11 cellular contexts compared by ENCODE assay signal in the genomic region with DNA sequence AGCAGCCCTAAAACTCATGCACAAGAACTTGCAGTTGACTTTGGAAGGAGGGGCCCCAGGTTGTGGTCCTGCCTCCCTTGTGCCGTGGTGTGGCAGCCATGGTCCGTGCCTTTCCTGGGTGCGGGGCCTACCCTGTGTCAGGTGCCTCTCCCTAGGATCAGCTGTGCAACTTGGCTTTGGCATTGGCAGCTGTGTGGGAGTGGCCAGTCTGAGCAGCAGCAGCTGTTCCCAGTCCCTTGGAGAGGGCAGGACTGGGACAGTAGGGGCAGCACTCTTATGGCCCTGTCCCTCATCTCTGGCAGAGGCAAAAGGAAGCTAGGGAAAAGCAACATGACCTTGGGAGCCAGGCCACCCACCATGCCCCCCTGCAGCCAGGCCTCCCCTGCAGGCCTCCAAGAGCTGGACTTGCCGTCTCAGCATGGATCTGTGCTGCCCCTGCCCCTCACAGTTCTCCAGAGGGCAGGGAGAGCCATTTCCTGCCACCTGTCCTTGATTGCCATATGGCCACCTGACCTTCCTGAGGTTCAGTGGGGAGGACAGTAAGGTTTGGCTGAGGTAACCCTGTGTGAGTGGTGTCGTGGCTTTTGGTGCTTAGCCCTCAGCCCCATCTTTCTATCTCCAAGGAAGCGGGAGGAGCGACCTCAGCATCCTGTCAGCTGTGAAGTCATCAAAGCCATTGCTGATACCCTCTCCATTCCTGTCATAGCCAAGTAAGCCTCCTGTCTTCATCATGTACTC. TPM values are rescaled to one million over a fixed set of nuclear protein-coding genes. Genes with fewer than 3 reads are reported as not detected.
A peak's percentile ranks its signal among the peaks of the same experiment; 100 is the strongest.
DNase-seq lines count a peak whose midpoint lies in the region; ATAC-seq and TF ChIP-seq lines count a peak whose summit lies in the region.
"Had no signal": no experiment of that assay in that cellular context is flagged by ENCODE, and none has a peak within 500 bp of the region (broad histone marks: within the 10 kb centered on the region; RNA-seq: fewer than 3 reads in every experiment).

No MANE protein-coding gene starts in this region.

- H3K9me3 Mint-ChIP-seq in activated CD4-positive, alpha-beta T cell treated with anti-CD3 and anti-CD28 coated beads for 36 hours (ENCODE audit: low read depth) = no peaks in the 10 kb centered on the region
- H3K9me3 Mint-ChIP-seq in mesothelial cell of epicardium = no peaks in the 10 kb centered on the region

- POLR2A ChIA-PET in activated CD4-positive, alpha-beta T cell treated with anti-CD3 and anti-CD28 coated beads for 36 hours (lab: Charles Lee) = no interaction called here

- intact Hi-C loops in activated CD4-positive, alpha-beta T cell treated with anti-CD3 and anti-CD28 coated beads for 36 hours (cut with DNase I, micrococcal nuclease) = loop anchor here in 1 of 2 experiments (2.0 kb wide), 1 partner anchor 15 kb away; the partner anchor contains the start of gene NFATC3
- intact Hi-C loops in left ventricle myocardium superior (cut with micrococcal nuclease) = no loop called here

- DNase-seq in activated CD4-positive, alpha-beta T cell treated with anti-CD3 and anti-CD28 coated beads for 36 hours = peak; percentile 54
- no peak for DNase-seq in activated CD4-positive, alpha-beta T cell treated with anti-CD3 and anti-CD28 coated beads, Interleukin-2, amount 50 U/mL, for 48 hours
- DNase-seq in T-helper 2 cell (peak in 3 of 5 experiments; percentile 35 to 92 (median 43)), left ventricle myocardium superior (peak; percentile 66), mesothelial cell of epicardium (ENCODE audit: low spot score in 2 of 2, unreplicated experiment in 2 of 2) (no peak)
- DNase-seq in stimulated activated naive CD4-positive, alpha-beta T cell treated with Interleukin-2 at 50 U/mL for 16 hours (lab: John Stamatoyannopoulos, UW) = peak; percentile 13

- H3K27me3 Mint-ChIP-seq in activated CD4-positive, alpha-beta T cell treated with anti-CD3 and anti-CD28 coated beads for 36 hours = no peaks in the 10 kb centered on the region
- no peaks in the 10 kb centered on the region for H3K27me3 Mint-ChIP-seq in mesothelial cell of epicardium (ENCODE audit: low read depth)

- H3K36me3 Mint-ChIP-seq in activated CD4-positive, alpha-beta T cell treated with anti-CD3 and anti-CD28 coated beads for 36 hours (ENCODE audit: low read depth) = peaks cover 51% of the 10 kb centered on the region
- H3K36me3 Mint-ChIP-seq in mesothelial cell of epicardium = peaks cover 23% of the 10 kb centered on the region

- CTCF ChIA-PET in activated CD4-positive, alpha-beta T cell treated with anti-CD3 and anti-CD28 coated beads for 36 hours (lab: Charles Lee) = interaction anchor here (0.6 to 2.0 kb wide), 9 partner anchors 9 to 253 kb away, joined by 3 to 5 read pairs (median 4); partner anchors contain the start of gene NFATC3

- no peak overlapping the region for H3K4me3 Mint-ChIP-seq in activated CD4-positive, alpha-beta T cell treated with anti-CD3 and anti-CD28 coated beads for 36 hours
- H3K4me3 Mint-ChIP-seq in mesothelial cell of epicardium = no peak overlapping the region

- H3K4me1 Mint-ChIP-seq in activated CD4-positive, alpha-beta T cell treated with anti-CD3 and anti-CD28 coated beads for 36 hours = peaks cover 73% of the 10 kb centered on the region
- H3K4me1 Mint-ChIP-seq in mesothelial cell of epicardium = peaks cover 6% of the 10 kb centered on the region

- TF ChIP-seq CTCF in mesothelial cell of epicardium (IDR thresholded peaks at IDR 0.05; ENCODE audit: unreplicated experiment) = no peak

- peak overlapping the region; percentile 85 for H3K27ac Mint-ChIP-seq in activated CD4-positive, alpha-beta T cell treated with anti-CD3 and anti-CD28 coated beads for 36 hours
- no peak overlapping the region for H3K27ac Mint-ChIP-seq in mesothelial cell of epicardium

- peak; percentile 50 for ATAC-seq in activated CD4-positive, alpha-beta T cell treated with anti-CD3 and anti-CD28 coated beads for 36 hours
- ATAC-seq in left ventricle myocardium superior = peak; percentile 83
- no peak for ATAC-seq in HG03354 (IDR thresholded peaks at IDR 0.05; ENCODE audit: poor library complexity, severe bottlenecking, unreplicated experiment)
- ATAC-seq in HG02981 (IDR thresholded peaks at IDR 0.05; ENCODE audit: unreplicated experiment) = no peak
- ATAC-seq: HCT116 had no signal

RNA-seq across cellular contexts. Expression of gene NFATC3, which starts 15.5 kb away (rescaled TPM):
- total RNA-seq in activated CD4-positive, alpha-beta T cell treated with anti-CD3 and anti-CD28 coated beads for 36 hours = 10 to 100 TPM; 68.4 to 81.2 TPM
- total RNA-seq in left ventricle myocardium superior = 24.7 TPM
- 47.3 to 51.8 TPM (median 51.3 TPM) in 3 replicates for total RNA-seq in mesothelial cell of epicardium

RNA-seq across cellular contexts. Expression of gene DUS2, which starts 46.6 kb away (rescaled TPM):
- 10 to 100 TPM; 29.5 to 33.1 TPM for total RNA-seq in activated CD4-positive, alpha-beta T cell treated with anti-CD3 and anti-CD28 coated beads for 36 hours
- total RNA-seq in left ventricle myocardium superior = 4.9 TPM
- total RNA-seq in mesothelial cell of epicardium = 18.1 to 20.8 TPM (median 19.4 TPM) in 3 replicates

RNA-seq across cellular contexts. Expression of gene DDX28, which starts 46.6 kb away (rescaled TPM):
- 10 to 100 TPM; 13.7 to 17.1 TPM for total RNA-seq in activated CD4-positive, alpha-beta T cell treated with anti-CD3 and anti-CD28 coated beads for 36 hours
- 7.7 TPM for total RNA-seq in left ventricle myocardium superior
- total RNA-seq in mesothelial cell of epicardium = 11.8 to 12.5 TPM (median 11.9 TPM) in 3 replicates

RNA-seq across cellular contexts. Expression of gene DPEP2NB, which starts 54.0 kb away (rescaled TPM):
- not detected for total RNA-seq in activated CD4-positive, alpha-beta T cell treated with anti-CD3 and anti-CD28 coated beads for 36 hours
- total RNA-seq in left ventricle myocardium superior = not detected
- total RNA-seq in mesothelial cell of epicardium = not detected in 3 replicates
- total RNA-seq: adrenal gland, SK-MEL-5 had no signal

Comparison
In these comparisons a context has a peak if more than half of its experiments do, and no peak if none do; other contexts are left out.
1. DNase-seq: peak in activated CD4-positive, alpha-beta T cell treated with anti-CD3 and anti-CD28 coated beads for 36 hours (single experiment), T-helper 2 cell (3 of 5), left ventricle myocardium superior (single experiment) and stimulated activated naive CD4-positive, alpha-beta T cell treated with Interleukin-2 at 50 U/mL for 16 hours (single experiment); none in activated CD4-positive, alpha-beta T cell treated with anti-CD3 and anti-CD28 coated beads, Interleukin-2, amount 50 U/mL, for 48 hours (0 of 2) and mesothelial cell of epicardium (0 of 2).
2. ATAC-seq: peak in activated CD4-positive, alpha-beta T cell treated with anti-CD3 and anti-CD28 coated beads for 36 hours (single experiment) and left ventricle myocardium superior (single experiment); none in HG03354 (single experiment) and HG02981 (single experiment).